Comparison of ENCODE assay signal across 14 cellular contexts in the genomic region with DNA sequence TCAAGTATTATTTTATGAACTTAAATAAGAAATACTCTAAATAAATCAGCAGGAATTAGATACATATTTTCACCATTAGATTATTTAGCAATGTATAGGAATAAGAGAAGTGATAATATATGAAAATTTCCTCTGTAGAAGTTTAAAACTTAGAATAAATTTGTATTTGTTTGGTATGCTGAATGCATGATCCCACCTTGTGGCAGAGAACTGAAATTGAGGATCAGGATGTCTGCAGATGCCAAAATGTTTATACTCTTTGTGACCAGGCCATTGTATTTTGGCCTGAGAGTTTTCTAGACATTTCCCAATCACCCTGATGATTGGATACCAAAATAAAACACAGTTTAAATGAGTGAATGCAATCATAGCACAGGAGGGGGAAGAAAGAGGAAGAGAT. TPM values are rescaled to one million over a fixed set of nuclear protein-coding genes. Genes with fewer than 3 reads are reported as not detected.
A peak's percentile ranks its signal among the peaks of the same experiment; 100 is the strongest.
DNase-seq lines count a peak whose midpoint lies in the region; ATAC-seq, FAIRE-seq and TF ChIP-seq lines count a peak whose summit lies in the region.
"Had no signal": no experiment of that assay in that cellular context is flagged by ENCODE, and none has a peak within 500 bp of the region (broad histone marks: within the 10 kb centered on the region; RNA-seq: fewer than 3 reads in every experiment).

No MANE protein-coding gene starts in this region.

- TF ChIP-seq CTCF in AG09319 (IDR thresholded peaks at IDR 0.05; ENCODE audit: low read depth, low read length) (peak; percentile 40), cardiac fibroblast (IDR thresholded peaks at IDR 0.05; ENCODE audit: low read depth, low read length) (peak; percentile 52), kidney (IDR thresholded peaks at IDR 0.05; ENCODE audit: borderline replicate concordance, extremely low read depth, insufficient read depth) (peak; percentile 13)

- ATAC-seq in GM21528 (IDR thresholded peaks at IDR 0.05; ENCODE audit: low FRiP score, unreplicated experiment) (no peak), HG03025 (IDR thresholded peaks at IDR 0.05; ENCODE audit: low FRiP score, unreplicated experiment) (no peak)

- H3K9me3 ChIP-seq in kidney (ENCODE audit: control insufficient read depth in 1 of 2, low read length in 2 of 2), result no peaks in the 10 kb centered on the region

- DNase-seq in AG09319 (ENCODE audit: extremely low read depth, low read depth) (no peak), M059J (ENCODE audit: low read depth) (peak; percentile 44), cardiac fibroblast (ENCODE audit: low read depth in 2 of 2) (peak; percentile 69 to 73), kidney (no peak), iPS-NIHi7 (ENCODE audit: extremely low spot score) (no peak), C1 segment of cervical spinal cord (lab: John Stamatoyannopoulos, UW) (no peak)
- DNase-seq: activated CD4-positive, alpha-beta T cell treated with anti-CD3 and anti-CD28 coated beads for 1 hour; activated T-cell treated with anti-CD3 and anti-CD28 coated beads, Interleukin-2, amount 50 U/mL, for 1 hour; aorta; CD4-positive, alpha-beta memory T cell; NCI-H1436 treated with DMSO at 0.1 percent for 48 hours; NCI-H748 treated with DMSO at 0.1 percent for 48 hours had no signal

- no peaks in the 10 kb centered on the region for H3K4me1 ChIP-seq in kidney (ENCODE audit: control insufficient read depth in 1 of 2, insufficient read depth in 1 of 2, low read depth in 1 of 2, low read length in 2 of 2)

- H3K4me3 ChIP-seq in cardiac fibroblast (replicated peaks in 1 of 2; ENCODE audit: low read depth in 2 of 2, low read length in 2 of 2), result no peak overlapping the region
- no peak overlapping the region for H3K4me3 ChIP-seq in kidney (ENCODE audit: low read length in 2 of 2)

- H3K36me3 ChIP-seq in kidney (ENCODE audit: control insufficient read depth in 1 of 2, insufficient read depth in 2 of 2, low read length in 2 of 2), result no peaks in the 10 kb centered on the region

- FAIRE-seq in kidney (lab: Jason Lieb, UNC), result no peak

- no peak overlapping the region for H3K9ac ChIP-seq in kidney (ENCODE audit: low read length in 2 of 2)

- no peak overlapping the region for H3K27ac ChIP-seq in kidney (ENCODE audit: low read depth in 2 of 2, low read length in 2 of 2)

- intact Hi-C loops in kidney (cut with DNase I), result no loop called here

RNA-seq across cellular contexts. Expression of gene TYRP1, which starts 6.3 kb away (rescaled TPM):
- 13.4 and 14.1 TPM in 2 replicates for total RNA-seq in M059J (2014; rRNA removed; shearing (Covaris generic))
- 0.41 TPM for total RNA-seq in kidney
- 10.0 TPM for polyA plus RNA-seq in kidney (ENCODE audit: insufficient read depth, low read depth, low replicate concordance)
- total RNA-seq: CD4-positive, alpha-beta memory T cell had no signal
- polyA plus RNA-seq: CD4-positive, alpha-beta memory T cell had no signal

Comparison
In these comparisons a context has a peak if more than half of its experiments do, and no peak if none do; other contexts are left out.
1. DNase-seq: peak in M059J (single experiment) and cardiac fibroblast (2 of 2); none in AG09319 (single experiment), kidney (single experiment), iPS-NIHi7 (single experiment) and C1 segment of cervical spinal cord (0 of 14).
2. RNA of gene TYRP1, which starts 6.3 kb away (total RNA-seq): 13.4 to 14.1 TPM in M059J; 0.41 TPM in kidney (single experiment); every median in the first group is over 10 times any median in the second.
3. Peak in every context shown above with its lines, with median percentiles within 50 percentile points of each other: CTCF ChIP-seq.